1 cellular context compared by ENCODE assay signal in the genomic region with DNA sequence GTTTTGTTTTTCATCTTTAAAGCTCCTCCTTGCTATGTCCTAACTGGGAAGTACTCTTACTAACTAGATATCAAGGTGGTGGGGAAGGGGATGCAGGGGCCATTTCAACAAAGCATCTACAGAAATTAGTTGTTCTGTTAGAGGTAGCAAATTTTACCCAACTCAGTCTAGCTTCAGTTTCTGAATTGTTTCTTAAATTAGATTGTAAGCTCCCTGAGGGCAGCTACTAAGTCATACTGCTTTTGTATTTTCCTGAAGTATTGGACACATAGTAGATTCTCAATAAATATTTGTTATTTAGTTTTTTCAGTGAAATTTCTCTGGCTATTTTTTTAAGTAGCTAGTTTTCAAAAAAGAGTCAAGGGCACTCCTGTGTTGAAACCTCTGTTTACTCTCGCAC.
TF ChIP-seq lines count a peak whose summit lies in the region.

No MANE protein-coding gene starts in this region.

TF ChIP-seq in neural cell, 6 proteins besides CTCF, POLR2A, EP300 and RAD21 (continued from another document):
- TF ChIP-seq, protein P1, sequence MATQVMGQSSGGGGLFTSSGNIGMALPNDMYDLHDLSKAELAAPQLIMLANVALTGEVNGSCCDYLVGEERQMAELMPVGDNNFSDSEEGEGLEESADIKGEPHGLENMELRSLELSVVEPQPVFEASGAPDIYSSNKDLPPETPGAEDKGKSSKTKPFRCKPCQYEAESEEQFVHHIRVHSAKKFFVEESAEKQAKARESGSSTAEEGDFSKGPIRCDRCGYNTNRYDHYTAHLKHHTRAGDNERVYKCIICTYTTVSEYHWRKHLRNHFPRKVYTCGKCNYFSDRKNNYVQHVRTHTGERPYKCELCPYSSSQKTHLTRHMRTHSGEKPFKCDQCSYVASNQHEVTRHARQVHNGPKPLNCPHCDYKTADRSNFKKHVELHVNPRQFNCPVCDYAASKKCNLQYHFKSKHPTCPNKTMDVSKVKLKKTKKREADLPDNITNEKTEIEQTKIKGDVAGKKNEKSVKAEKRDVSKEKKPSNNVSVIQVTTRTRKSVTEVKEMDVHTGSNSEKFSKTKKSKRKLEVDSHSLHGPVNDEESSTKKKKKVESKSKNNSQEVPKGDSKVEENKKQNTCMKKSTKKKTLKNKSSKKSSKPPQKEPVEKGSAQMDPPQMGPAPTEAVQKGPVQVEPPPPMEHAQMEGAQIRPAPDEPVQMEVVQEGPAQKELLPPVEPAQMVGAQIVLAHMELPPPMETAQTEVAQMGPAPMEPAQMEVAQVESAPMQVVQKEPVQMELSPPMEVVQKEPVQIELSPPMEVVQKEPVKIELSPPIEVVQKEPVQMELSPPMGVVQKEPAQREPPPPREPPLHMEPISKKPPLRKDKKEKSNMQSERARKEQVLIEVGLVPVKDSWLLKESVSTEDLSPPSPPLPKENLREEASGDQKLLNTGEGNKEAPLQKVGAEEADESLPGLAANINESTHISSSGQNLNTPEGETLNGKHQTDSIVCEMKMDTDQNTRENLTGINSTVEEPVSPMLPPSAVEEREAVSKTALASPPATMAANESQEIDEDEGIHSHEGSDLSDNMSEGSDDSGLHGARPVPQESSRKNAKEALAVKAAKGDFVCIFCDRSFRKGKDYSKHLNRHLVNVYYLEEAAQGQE (IDR thresholded peaks at IDR 0.05; ENCODE audit: borderline replicate concordance) = no peak
- TF ChIP-seq MXI1 (conservative IDR thresholded peaks at IDR 0.05; ENCODE audit: poor library complexity, severe bottlenecking) (no peak), POLR2AphosphoS5 (IDR thresholded peaks at IDR 0.05) (no peak), TAF1 (IDR thresholded peaks at IDR 0.05; ENCODE audit: low read depth) (no peak)
TF ChIP-seq in neural cell: peak in this region for 0.
